Comparison of ENCODE assay signal across 11 cellular contexts in genomic region chr7:24982917-24983316, GRCh38. TPM values are rescaled to one million over a fixed set of nuclear protein-coding genes. Genes with fewer than 3 reads are reported as not detected.
DNase-seq lines count a peak whose midpoint lies in the region; ATAC-seq and TF ChIP-seq lines count a peak whose summit lies in the region.
"Had no signal": no experiment of that assay in that cellular context is flagged by ENCODE, and none has a peak within 500 bp of the region (broad histone marks: within the 10 kb centered on the region; RNA-seq: fewer than 3 reads in every experiment).

No MANE protein-coding gene starts in this region.

- TF ChIP-seq CTCF in LNCAP (IDR thresholded peaks at IDR 0.05) (peak; percentile 18; the same call in 1 of the 2 replicates), cardiac fibroblast (IDR thresholded peaks at IDR 0.05; ENCODE audit: low read depth, low read length) (peak; percentile 35)

- no peak overlapping the region for H3K4me3 ChIP-seq in cardiac fibroblast (replicated peaks in 1 of 2; ENCODE audit: low read depth in 2 of 2, low read length in 2 of 2)

- DNase-seq in stimulated activated CD4-positive, alpha-beta T cell treated with anti-CD3 and anti-CD28 coated beads, Interleukin-15, amount 100 ng/mL, for 24 hours = peak; percentile 13
- DNase-seq in stimulated activated CD4-positive, alpha-beta T cell treated with anti-CD3 and anti-CD28 coated beads, Interleukin-4, amount 100 ng/mL, for 1 hour = no peak
- DNase-seq in cardiac fibroblast (ENCODE audit: low read depth in 2 of 2) = no peak
- DNase-seq in mucosa of gallbladder (ENCODE audit: low spot score) = no peak
- DNase-seq in UCSD-AML1 (lab: John Stamatoyannopoulos, UW; ENCODE audit: unreplicated experiment) = no peak
- DNase-seq in NCI-H446 (lab: John Stamatoyannopoulos, UW) = no peak
- DNase-seq: activated naive CD8-positive, alpha-beta T cell treated with anti-CD3 and anti-CD28 coated beads, Interleukin-2, amount 10 ng/mL, durations not matched to agents 7 days and 5 days; NK-92 treated with Interleukin-12 subunit alpha and Interleukin-12 subunit beta, amount 100 ng/mL, for 24 hours had no signal

- ATAC-seq in GM21619 (IDR thresholded peaks at IDR 0.05; ENCODE audit: unreplicated experiment) = no peak
- ATAC-seq: activated CD4-positive, CD25-positive, alpha-beta regulatory T cell treated with anti-CD3 and anti-CD28 coated beads, Interleukin-2, amount 50 U/mL, for 24 hours had no signal

RNA-seq across cellular contexts. Expression of gene OSBPL3, which starts 2.9 kb away (rescaled TPM):
- total RNA-seq in mucosa of gallbladder = 20.5 TPM
